Comparison of ENCODE assay signal across 9 cellular contexts in the genomic region with DNA sequence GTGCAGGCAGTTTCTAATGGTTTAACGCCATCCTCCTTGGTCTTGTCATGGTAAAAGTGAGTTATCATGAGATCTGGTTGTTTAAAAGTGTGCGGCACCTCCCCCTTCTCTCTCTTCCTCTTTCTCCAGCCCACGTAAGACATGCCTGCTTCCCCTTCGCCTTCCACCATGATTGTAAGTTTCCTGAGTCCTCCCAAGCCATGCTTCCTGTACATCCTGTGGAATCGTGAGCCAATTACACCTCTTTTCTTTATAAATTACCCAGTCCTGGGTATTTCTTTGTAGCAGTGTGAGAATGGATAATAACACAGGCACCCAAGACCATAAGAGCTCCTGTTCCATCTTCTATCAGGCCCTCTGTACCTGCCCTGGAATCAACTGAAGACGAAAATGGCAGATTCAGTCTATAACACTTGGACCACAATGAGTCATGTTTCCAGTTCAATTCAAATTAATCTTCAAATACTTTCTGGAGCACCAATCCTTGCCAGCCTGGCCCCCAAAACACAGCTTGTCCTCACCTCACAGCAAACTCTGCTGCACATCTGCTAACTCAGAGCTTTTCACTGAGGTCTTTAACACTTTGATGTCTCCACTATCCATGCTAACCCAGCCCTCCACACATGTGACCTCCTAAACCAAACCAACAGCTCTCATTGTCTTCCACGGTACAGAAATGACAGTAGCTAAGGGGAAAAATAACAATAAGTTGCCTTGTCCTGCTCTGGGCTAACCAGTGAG.
DNase-seq lines count a peak whose midpoint lies in the region; ATAC-seq and TF ChIP-seq lines count a peak whose summit lies in the region.
"Had no signal": no experiment of that assay in that cellular context is flagged by ENCODE, and none has a peak within 500 bp of the region (broad histone marks: within the 10 kb centered on the region; RNA-seq: fewer than 3 reads in every experiment).

No MANE protein-coding gene starts in this region.

- TF ChIP-seq CTCF in GM06990 (IDR thresholded peaks at IDR 0.05; ENCODE audit: insufficient read depth, low read length, poor library complexity, severe bottlenecking): no peak

- ATAC-seq in GM19372 (IDR thresholded peaks at IDR 0.05; ENCODE audit: low read depth, unreplicated experiment): peak; percentile 80
- ATAC-seq in HG03135 (IDR thresholded peaks at IDR 0.05; ENCODE audit: unreplicated experiment): peak; percentile 80
- ATAC-seq in GM19467 (IDR thresholded peaks at IDR 0.05; ENCODE audit: unreplicated experiment): no peak

- no peaks in the 10 kb centered on the region for H3K36me3 ChIP-seq in GM06990 (ENCODE audit: control insufficient read depth, insufficient read depth, low read length)

- H3K4me1 Mint-ChIP-seq in activated naive CD8-positive, alpha-beta T cell (ENCODE audit: low read depth): peaks cover 73% of the 10 kb centered on the region

- H3K9me3 Mint-ChIP-seq in activated naive CD8-positive, alpha-beta T cell (ENCODE audit: low read depth): no peaks in the 10 kb centered on the region

- no peak overlapping the region for H3K4me3 ChIP-seq in GM06990 (replicated peaks; ENCODE audit: low read depth, low read length)

- H3K27ac Mint-ChIP-seq in activated naive CD8-positive, alpha-beta T cell: peak overlapping the region; percentile 64

- peaks cover 29% of the 10 kb centered on the region for H3K36me3 Mint-ChIP-seq in activated naive CD8-positive, alpha-beta T cell

- DNase-seq in GM06990 (ENCODE audit: extremely low read depth, insufficient read length) (peak; percentile 26), NCI-H2171 treated with DMSO at 0.1 percent for 48 hours (lab: John Stamatoyannopoulos, UW) (no peak), cardiac septum (ENCODE audit: low spot score) (no peak), NCI-H2196 treated with DMSO at 0.1 percent for 48 hours (lab: John Stamatoyannopoulos, UW; ENCODE audit: unreplicated experiment) (no peak)
- DNase-seq: NCI-H1417 treated with DMSO at 0.1 percent for 48 hours had no signal

- H3K27me3 ChIP-seq in GM06990 (replicated peaks; ENCODE audit: control insufficient read depth, insufficient read depth, low read length): no peaks in the 10 kb centered on the region

- H3K27me3 Mint-ChIP-seq in activated naive CD8-positive, alpha-beta T cell: no peaks in the 10 kb centered on the region

- intact Hi-C loops in cardiac septum (cut with DNase I): no loop called here

- peak overlapping the region; percentile 40 for H3K4me3 Mint-ChIP-seq in activated naive CD8-positive, alpha-beta T cell
